In genomic region chr15:75307778-75308390, GRCh38 we compare ENCODE assay signal across 8 cellular contexts. TPM values are rescaled to one million over a fixed set of nuclear protein-coding genes. Genes with fewer than 3 reads are reported as not detected.
DNase-seq lines count a peak whose midpoint lies in the region; ATAC-seq, FAIRE-seq and TF ChIP-seq lines count a peak whose summit lies in the region.

No MANE protein-coding gene starts in this region.

- no peak overlapping the region for H2AFZ ChIP-seq in HepG2 (ENCODE audit: low read length)

- peaks cover 25% of the 10 kb centered on the region for H3K4me1 ChIP-seq in HepG2 (ENCODE audit: insufficient read depth, low read length)

- peak; percentile 83 for FAIRE-seq in HepG2 (lab: Jason Lieb, UNC)

- peak; percentile 86 for TF ChIP-seq RAD21 in HepG2 (CRISPR knock-in tag; IDR thresholded peaks at IDR 0.05)

- H3K79me2 ChIP-seq in HepG2 (ENCODE audit: insufficient read depth, low read length), result no peaks in the 10 kb centered on the region

- peak overlapping the region in 1 of 3 experiments; percentile 9; a peak in 1 of 6 replicates for H3K4me3 ChIP-seq in HepG2 (replicated peaks in 1 of 3; ENCODE audit: insufficient read depth in 1 of 3, low read depth in 2 of 3, low read length in 3 of 3)

- TF ChIP-seq CTCF in HepG2 (CRISPR knock-in tag; IDR thresholded peaks at IDR 0.05), result peak; percentile 90

- POLR2A ChIA-PET in HepG2 (lab: Yijun Ruan, JAX), result no interaction called here

- no peaks in the 10 kb centered on the region for H3K36me3 ChIP-seq in HepG2 (replicated peaks in 1 of 2; ENCODE audit: control insufficient read depth in 1 of 2, insufficient read depth in 2 of 2, low read length in 2 of 2)

- CTCF ChIA-PET in HepG2 (lab: Yijun Ruan, JAX; ENCODE audit: low intra/inter-chr PET ratio, low total read pairs), result no interaction called here

- BruUV-seq in HepG2 (replicated peaks; lab: Mats Ljungman, UMichigan), result no TSS peak

- no peak for TF ChIP-seq POLR2A in HepG2 (IDR thresholded peaks at IDR 0.05; ENCODE audit: insufficient read depth in 1 of 2, low read depth in 2 of 2, low read length in 2 of 2)

- no peak overlapping the region for H3K27ac ChIP-seq in HepG2 (ENCODE audit: extremely low read length, insufficient read depth, low read length)

- in situ Hi-C loops in HepG2 (cut with HindIII; ENCODE audit: extremely low pct_ligation_motif_present, low pct_unique_long_range_greater_than_20kb), result no loop called here

- H3K27me3 ChIP-seq in HepG2 (ENCODE audit: control insufficient read depth in 1 of 2, insufficient read depth in 2 of 2, low read length in 2 of 2), result peaks cover 0 to 22% of the 10 kb centered on the region in 2 experiments; a peak in 3 of 5 replicates

- WGBS in HepG2 (ENCODE audit: low lambda C conversion rate), result 45% methylated on average over 7 of the region's 15 CpGs

- no peak overlapping the region for H3K9ac ChIP-seq in HepG2 (ENCODE audit: insufficient read depth, low read depth, low read length)

- H3K9me3 ChIP-seq in HepG2 (ENCODE audit: low read length), result no peaks in the 10 kb centered on the region

- intact Hi-C loops in HepG2 (cut with micrococcal nuclease; ENCODE audit: unreplicated experiment), result loop anchor here (10.0 kb wide), 1 partner anchor 273 kb away; no protein-coding TSS in a partner anchor

- H4K20me1 ChIP-seq in HepG2 (ENCODE audit: insufficient read depth, low read length), result no peaks in the 10 kb centered on the region

- no peak for TF ChIP-seq EP300 in HepG2 (IDR thresholded peaks at IDR 0.05; ENCODE audit: low read depth in 2 of 2, low read length in 2 of 2)
- TF ChIP-seq EP300 in HepG2 (CRISPR knock-in tag; IDR thresholded peaks at IDR 0.05; ENCODE audit: borderline replicate concordance), result no peak

- peak; percentile 98 for ATAC-seq in HepG2
- no peak for ATAC-seq in GM19035 (IDR thresholded peaks at IDR 0.05; ENCODE audit: unreplicated experiment)
- ATAC-seq in HG02763 (IDR thresholded peaks at IDR 0.05; ENCODE audit: unreplicated experiment), result no peak

- peak overlapping the region; percentile 62 for H3K4me2 ChIP-seq in HepG2 (ENCODE audit: low read depth, low read length)

- DNase-seq in CD1c-positive myeloid dendritic cell (ENCODE audit: extremely low spot score) (peak; percentile 8), GM19240 (ENCODE audit: insufficient read length, low spot score) (peak; percentile 42), NCI-H748 (lab: John Stamatoyannopoulos, UW; ENCODE audit: unreplicated experiment) (peak; percentile 62), amniotic epithelial cell (ENCODE audit: low read depth) (peak; percentile 31), HepG2 (ENCODE audit: low spot score) (peak; percentile 58), NCI-H2029 treated with DMSO at 0.1 percent for 48 hours (lab: John Stamatoyannopoulos, UW) (no peak)

RNA-seq across cellular contexts. Expression of gene GOLGA6D, which starts 25.2 kb away (rescaled TPM):
- not detected in 2 replicates for total RNA-seq in HepG2 (2016; rRNA removed; fragmentation: Illumina TruSeq; extraction: Trizol)
- total RNA-seq in HepG2 (2016; cell fraction: cytosol; rRNA removed; fragmentation: Illumina TruSeq; extraction: Trizol; ENCODE audit: low read depth), result not detected in 2 replicates
- total RNA-seq in HepG2 (2016; cell fraction: insoluble cytoplasmic fraction; rRNA removed; fragmentation: Illumina TruSeq; extraction: Trizol), result 0.04 TPM in 1 of 2 replicates, not detected in the other
- total RNA-seq in HepG2 (2016; cell fraction: membrane; rRNA removed; fragmentation: Illumina TruSeq; extraction: Trizol), result not detected in 2 replicates
- 0.13 TPM in 1 of 2 replicates, not detected in the other for total RNA-seq in HepG2 (2016; cell fraction: nucleus; rRNA removed; fragmentation: Illumina TruSeq; extraction: Trizol)
- polyA plus RNA-seq in HepG2 (2011; rRNA removed), result 0.04 TPM in 1 of 2 replicates, not detected in the other
- polyA plus RNA-seq in HepG2 (2011; cell fraction: cytosol; rRNA removed), result not detected in 2 replicates
- 0.03 and 0.05 TPM in 2 replicates for polyA plus RNA-seq in HepG2 (2011; cell fraction: nucleus; rRNA removed)
- polyA plus RNA-seq in HepG2 (2012), result 0.13 and 0.15 TPM in 2 replicates
- not detected in 2 replicates for polyA plus RNA-seq in HepG2 (2016; cell fraction: cytosol; fragmentation: Illumina TruSeq; extraction: Trizol; ENCODE audit: low read depth)
- polyA plus RNA-seq in HepG2 (2016; cell fraction: insoluble cytoplasmic fraction; fragmentation: Illumina TruSeq; extraction: Trizol; ENCODE audit: low read depth), result not detected in 2 replicates
- polyA plus RNA-seq in HepG2 (2016; cell fraction: membrane; fragmentation: Illumina TruSeq; extraction: Trizol; ENCODE audit: low read depth), result not detected in 2 replicates
- not detected in 2 replicates for polyA plus RNA-seq in HepG2 (2016; cell fraction: nucleus; fragmentation: Illumina TruSeq; extraction: Trizol; ENCODE audit: insufficient read depth, low read depth)
- polyA minus RNA-seq in HepG2 (2011; rRNA and poly(A)+ RNA removed; ENCODE audit: low replicate concordance), result not detected in 2 replicates
- polyA minus RNA-seq in HepG2 (2011; cell fraction: cytosol; rRNA and poly(A)+ RNA removed), result not detected in 2 replicates
- 0.12 and 0.13 TPM in 2 replicates for polyA minus RNA-seq in HepG2 (2011; cell fraction: nucleus; rRNA and poly(A)+ RNA removed)

RNA-seq across cellular contexts. Expression of gene COMMD4, which starts 28.0 kb away (rescaled TPM):
- 89.9 and 106 TPM in 2 replicates for total RNA-seq in HepG2 (2016; rRNA removed; fragmentation: Illumina TruSeq; extraction: Trizol)
- total RNA-seq in HepG2 (2016; cell fraction: cytosol; rRNA removed; fragmentation: Illumina TruSeq; extraction: Trizol; ENCODE audit: low read depth), result 17.5 and 17.7 TPM in 2 replicates
- 89.8 and 123 TPM in 2 replicates for total RNA-seq in HepG2 (2016; cell fraction: insoluble cytoplasmic fraction; rRNA removed; fragmentation: Illumina TruSeq; extraction: Trizol)
- total RNA-seq in HepG2 (2016; cell fraction: membrane; rRNA removed; fragmentation: Illumina TruSeq; extraction: Trizol), result 25.0 and 27.3 TPM in 2 replicates
- 47.4 and 48.2 TPM in 2 replicates for total RNA-seq in HepG2 (2016; cell fraction: nucleus; rRNA removed; fragmentation: Illumina TruSeq; extraction: Trizol)
- polyA plus RNA-seq in HepG2 (2011; rRNA removed), result 45.8 and 48.8 TPM in 2 replicates
- 65.2 and 112 TPM in 2 replicates for polyA plus RNA-seq in HepG2 (2011; cell fraction: cytosol; rRNA removed)
- polyA plus RNA-seq in HepG2 (2011; cell fraction: nucleus; rRNA removed), result 131 and 137 TPM in 2 replicates
- polyA plus RNA-seq in HepG2 (2012), result 24.2 and 36.2 TPM in 2 replicates
- 18.7 and 20.0 TPM in 2 replicates for polyA plus RNA-seq in HepG2 (2016; cell fraction: cytosol; fragmentation: Illumina TruSeq; extraction: Trizol; ENCODE audit: low read depth)
- polyA plus RNA-seq in HepG2 (2016; cell fraction: insoluble cytoplasmic fraction; fragmentation: Illumina TruSeq; extraction: Trizol; ENCODE audit: low read depth), result 103 and 109 TPM in 2 replicates
- polyA plus RNA-seq in HepG2 (2016; cell fraction: membrane; fragmentation: Illumina TruSeq; extraction: Trizol; ENCODE audit: low read depth), result 24.2 and 25.0 TPM in 2 replicates
- 99.3 and 104 TPM in 2 replicates for polyA plus RNA-seq in HepG2 (2016; cell fraction: nucleus; fragmentation: Illumina TruSeq; extraction: Trizol; ENCODE audit: insufficient read depth, low read depth)
- 34.3 and 108 TPM in 2 replicates for polyA minus RNA-seq in HepG2 (2011; rRNA and poly(A)+ RNA removed; ENCODE audit: low replicate concordance)
- 10.2 and 20.8 TPM in 2 replicates for polyA minus RNA-seq in HepG2 (2011; cell fraction: cytosol; rRNA and poly(A)+ RNA removed)
- 8.6 and 10.4 TPM in 2 replicates for polyA minus RNA-seq in HepG2 (2011; cell fraction: nucleus; rRNA and poly(A)+ RNA removed)

RNA-seq across cellular contexts. Expression of gene NEIL1, which starts 39.0 kb away (rescaled TPM):
- total RNA-seq in HepG2 (2016; rRNA removed; fragmentation: Illumina TruSeq; extraction: Trizol), result 3.7 and 10.4 TPM in 2 replicates
- 1.4 and 1.7 TPM in 2 replicates for total RNA-seq in HepG2 (2016; cell fraction: cytosol; rRNA removed; fragmentation: Illumina TruSeq; extraction: Trizol; ENCODE audit: low read depth)
- 3.3 and 9.7 TPM in 2 replicates for total RNA-seq in HepG2 (2016; cell fraction: insoluble cytoplasmic fraction; rRNA removed; fragmentation: Illumina TruSeq; extraction: Trizol)
- total RNA-seq in HepG2 (2016; cell fraction: membrane; rRNA removed; fragmentation: Illumina TruSeq; extraction: Trizol), result 1.2 and 1.6 TPM in 2 replicates
- 11.2 and 13.2 TPM in 2 replicates for total RNA-seq in HepG2 (2016; cell fraction: nucleus; rRNA removed; fragmentation: Illumina TruSeq; extraction: Trizol)
- 15.5 and 20.8 TPM in 2 replicates for polyA plus RNA-seq in HepG2 (2011; rRNA removed)
- 2.3 and 5.2 TPM in 2 replicates for polyA plus RNA-seq in HepG2 (2011; cell fraction: cytosol; rRNA removed)
- polyA plus RNA-seq in HepG2 (2011; cell fraction: nucleus; rRNA removed), result 173 and 186 TPM in 2 replicates
- 12.7 and 12.8 TPM in 2 replicates for polyA plus RNA-seq in HepG2 (2012)
- polyA plus RNA-seq in HepG2 (2016; cell fraction: cytosol; fragmentation: Illumina TruSeq; extraction: Trizol; ENCODE audit: low read depth), result 0.59 and 0.62 TPM in 2 replicates
- 2.5 and 3.3 TPM in 2 replicates for polyA plus RNA-seq in HepG2 (2016; cell fraction: insoluble cytoplasmic fraction; fragmentation: Illumina TruSeq; extraction: Trizol; ENCODE audit: low read depth)
- polyA plus RNA-seq in HepG2 (2016; cell fraction: membrane; fragmentation: Illumina TruSeq; extraction: Trizol; ENCODE audit: low read depth), result 0.81 and 1.0 TPM in 2 replicates
- polyA plus RNA-seq in HepG2 (2016; cell fraction: nucleus; fragmentation: Illumina TruSeq; extraction: Trizol; ENCODE audit: insufficient read depth, low read depth), result 42.4 and 44.3 TPM in 2 replicates
- 3.1 and 11.3 TPM in 2 replicates for polyA minus RNA-seq in HepG2 (2011; rRNA and poly(A)+ RNA removed; ENCODE audit: low replicate concordance)
- 2.1 and 3.2 TPM in 2 replicates for polyA minus RNA-seq in HepG2 (2011; cell fraction: cytosol; rRNA and poly(A)+ RNA removed)
- polyA minus RNA-seq in HepG2 (2011; cell fraction: nucleus; rRNA and poly(A)+ RNA removed), result 13.9 and 19.4 TPM in 2 replicates

RNA-seq across cellular contexts. Expression of gene GOLGA6C, which starts 49.8 kb away (rescaled TPM):
- total RNA-seq in HepG2 (2016; rRNA removed; fragmentation: Illumina TruSeq; extraction: Trizol), result not detected in 2 replicates
- total RNA-seq in HepG2 (2016; cell fraction: cytosol; rRNA removed; fragmentation: Illumina TruSeq; extraction: Trizol; ENCODE audit: low read depth), result not detected in 2 replicates
- total RNA-seq in HepG2 (2016; cell fraction: insoluble cytoplasmic fraction; rRNA removed; fragmentation: Illumina TruSeq; extraction: Trizol), result 0.09 TPM in 1 of 2 replicates, not detected in the other
- not detected in 2 replicates for total RNA-seq in HepG2 (2016; cell fraction: membrane; rRNA removed; fragmentation: Illumina TruSeq; extraction: Trizol)
- total RNA-seq in HepG2 (2016; cell fraction: nucleus; rRNA removed; fragmentation: Illumina TruSeq; extraction: Trizol), result not detected in 2 replicates
- polyA plus RNA-seq in HepG2 (2011; rRNA removed), result not detected in 2 replicates
- not detected in 2 replicates for polyA plus RNA-seq in HepG2 (2011; cell fraction: cytosol; rRNA removed)
- 0.07 and 0.11 TPM in 2 replicates for polyA plus RNA-seq in HepG2 (2011; cell fraction: nucleus; rRNA removed)
- not detected in 2 replicates for polyA plus RNA-seq in HepG2 (2012)
- polyA plus RNA-seq in HepG2 (2016; cell fraction: cytosol; fragmentation: Illumina TruSeq; extraction: Trizol; ENCODE audit: low read depth), result not detected in 2 replicates
- polyA plus RNA-seq in HepG2 (2016; cell fraction: insoluble cytoplasmic fraction; fragmentation: Illumina TruSeq; extraction: Trizol; ENCODE audit: low read depth), result not detected in 2 replicates
- polyA plus RNA-seq in HepG2 (2016; cell fraction: membrane; fragmentation: Illumina TruSeq; extraction: Trizol; ENCODE audit: low read depth), result not detected in 2 replicates
- not detected in 2 replicates for polyA plus RNA-seq in HepG2 (2016; cell fraction: nucleus; fragmentation: Illumina TruSeq; extraction: Trizol; ENCODE audit: insufficient read depth, low read depth)
- not detected in 2 replicates for polyA minus RNA-seq in HepG2 (2011; rRNA and poly(A)+ RNA removed; ENCODE audit: low replicate concordance)
- polyA minus RNA-seq in HepG2 (2011; cell fraction: cytosol; rRNA and poly(A)+ RNA removed), result not detected in 2 replicates
- polyA minus RNA-seq in HepG2 (2011; cell fraction: nucleus; rRNA and poly(A)+ RNA removed), result not detected in 2 replicates
